In genomic region chr20:3820048-3820900, GRCh38 we compare ENCODE assay signal across 8 cellular contexts. TPM values are rescaled to one million over a fixed set of nuclear protein-coding genes. Genes with fewer than 3 reads are reported as not detected.
DNase-seq lines count a peak whose midpoint lies in the region; ATAC-seq and TF ChIP-seq lines count a peak whose summit lies in the region.

TSS of gene AP5S1 (plus strand) at chr20:3820547. CDS start at chr20:3822118, 1,571 bp downstream.

- peak within 1 kb of the TSS; percentile 83 for H3K4me3 Mint-ChIP-seq in activated naive CD4-positive, alpha-beta T cell treated with anti-CD3 and anti-CD28 coated beads, Interleukin-2, amount 10 ng/mL, durations not matched to agents 7 days and 5 days

- H3K9me3 Mint-ChIP-seq in activated naive CD4-positive, alpha-beta T cell treated with anti-CD3 and anti-CD28 coated beads, Interleukin-2, amount 10 ng/mL, durations not matched to agents 7 days and 5 days: no peaks in the 10 kb centered on the region

- CTCF ChIA-PET in GM10248 (lab: Yijun Ruan, JAX): interaction anchor here (0.7 to 7.1 kb wide), 33 partner anchors 9 to 264 kb away, joined by 3 to 63 read pairs (median 4); partner anchors contain the start of genes CDC25B and CENPB
- CTCF ChIA-PET in activated naive CD4-positive, alpha-beta T cell treated with anti-CD3 and anti-CD28 coated beads, Interleukin-2, amount 10 ng/mL, durations not matched to agents 7 days and 5 days (lab: Charles Lee): interaction anchor here (0.7 to 3.8 kb wide), 22 partner anchors 9 to 244 kb away, joined by 3 to 52 read pairs (median 4); partner anchors contain the start of genes ADISSP, CDC25B, CENPB and SPEF1

- peaks cover 16% of the 10 kb centered on the region for H3K36me3 Mint-ChIP-seq in activated naive CD4-positive, alpha-beta T cell treated with anti-CD3 and anti-CD28 coated beads, Interleukin-2, amount 10 ng/mL, durations not matched to agents 7 days and 5 days

- TF ChIP-seq CTCF in GM10248 (IDR thresholded peaks at IDR 0.05; ENCODE audit: control extremely low read depth, extremely low read depth, low read depth, missing control alignments) (peak; percentile 96), NB4 (IDR thresholded peaks at IDR 0.05; ENCODE audit: low read depth, low read length) (peak; percentile 90), omental fat pad (IDR thresholded peaks at IDR 0.05) (peak in 2 of 3 donors; percentile 60 to 98), thoracic aorta (IDR thresholded peaks at IDR 0.05) (peak; percentile 99)

- peak within 1 kb of the TSS; percentile 98 for H3K4me3 ChIP-seq in NB4 (ENCODE audit: low read depth, low read length)
- peak within 1 kb of the TSS; percentile 86 for H3K4me3 ChIP-seq in SK-N-MC
- peak within 1 kb of the TSS; percentile 82 for H3K4me3 ChIP-seq in thoracic aorta

- peak within 1 kb of the TSS; percentile 98 for H3K9ac ChIP-seq in SK-N-MC (ENCODE audit: insufficient read length)

- POLR2A ChIA-PET in GM10248 (lab: Yijun Ruan, JAX): interaction anchor here (1.0 kb wide), 1 partner anchor 1168 kb away, joined by 3 read pairs; the partner anchor contains the start of gene NOP56

- ATAC-seq in HG02571 (IDR thresholded peaks at IDR 0.05; ENCODE audit: unreplicated experiment) (peak; percentile 80), omental fat pad (ENCODE audit: low FRiP score) (peak; percentile 88), thoracic aorta (ENCODE audit: insufficient number of reproducible peaks, low FRiP score, low read depth) (peak; percentile 93)

- H3K9me3 ChIP-seq in SK-N-MC (ENCODE audit: low read depth, low read length) (no peaks in the 10 kb centered on the region), thoracic aorta (no peaks in the 10 kb centered on the region)

- H3K27me3 ChIP-seq in thoracic aorta (replicated peaks; ENCODE audit: insufficient read depth): no peaks in the 10 kb centered on the region

- no peaks in the 10 kb centered on the region for H3K27me3 Mint-ChIP-seq in activated naive CD4-positive, alpha-beta T cell treated with anti-CD3 and anti-CD28 coated beads, Interleukin-2, amount 10 ng/mL, durations not matched to agents 7 days and 5 days

- DNase-seq in GM10248 (ENCODE audit: extremely low spot score): peak; percentile 92
- peak; percentile 98 for DNase-seq in NB4 (ENCODE audit: low read depth)
- peak; percentile 72 for DNase-seq in SK-N-MC (ENCODE audit: low read depth, low spot score)
- peak; percentile 95 for DNase-seq in activated naive CD4-positive, alpha-beta T cell treated with anti-CD3 and anti-CD28 coated beads, Interleukin-2, amount 10 ng/mL, durations not matched to agents 7 days and 5 days
- peak; percentile 95 for DNase-seq in globus pallidus (ENCODE audit: low spot score)
- DNase-seq in omental fat pad (ENCODE audit: low spot score): peak; percentile 96
- peak; percentile 93 for DNase-seq in thoracic aorta (ENCODE audit: low spot score)

- H3K36me3 ChIP-seq in SK-N-MC (ENCODE audit: insufficient read depth, low read length): peaks cover 34% of the 10 kb centered on the region
- H3K36me3 ChIP-seq in thoracic aorta: peaks cover 19% of the 10 kb centered on the region

- peak within 1 kb of the TSS; percentile 92 for H3K27ac Mint-ChIP-seq in activated naive CD4-positive, alpha-beta T cell treated with anti-CD3 and anti-CD28 coated beads, Interleukin-2, amount 10 ng/mL, durations not matched to agents 7 days and 5 days

- peaks cover 4 to 21% of the 10 kb centered on the region in 2 donors for H3K4me1 ChIP-seq in thoracic aorta (ENCODE audit: control insufficient read depth in 1 of 2, low read depth in 2 of 2)

- TF ChIP-seq POLR2A in NB4 (IDR thresholded peaks at IDR 0.05; ENCODE audit: extremely low read depth, insufficient read length): peak; percentile 76

- H3K4me1 Mint-ChIP-seq in activated naive CD4-positive, alpha-beta T cell treated with anti-CD3 and anti-CD28 coated beads, Interleukin-2, amount 10 ng/mL, durations not matched to agents 7 days and 5 days: peaks cover 56% of the 10 kb centered on the region

- peak within 1 kb of the TSS; percentile 96 for H3K27ac ChIP-seq in SK-N-MC
- peak within 1 kb of the TSS; percentile 92 to 94 for H3K27ac ChIP-seq in thoracic aorta

RNA-seq across cellular contexts. Expression of gene AP5S1, which starts in this region (rescaled TPM):
- total RNA-seq in omental fat pad (10 to 100 TPM; 10.9 to 19.2 (median 11.4) TPM), thoracic aorta (10 to 100 TPM; 12.3 to 18.0 TPM)

Comparison
In these comparisons a context has a peak if more than half of its experiments do, and no peak if none do; other contexts are left out.
1. Peak in every context shown above with its lines: DNase-seq, ATAC-seq, H3K4me3 ChIP-seq and H3K27ac ChIP-seq.